15 cellular contexts compared by ENCODE assay signal in genomic region chr5:134413046-134413445, GRCh38. TPM values are rescaled to one million over a fixed set of nuclear protein-coding genes. Genes with fewer than 3 reads are reported as not detected.
A peak's percentile ranks its signal among the peaks of the same experiment; 100 is the strongest.
DNase-seq lines count a peak whose midpoint lies in the region; ATAC-seq, FAIRE-seq and TF ChIP-seq lines count a peak whose summit lies in the region.
"Had no signal": no experiment of that assay in that cellular context is flagged by ENCODE, and none has a peak within 500 bp of the region (broad histone marks: within the 10 kb centered on the region; RNA-seq: fewer than 3 reads in every experiment).

No MANE protein-coding gene starts in this region.

- POLR2A ChIA-PET in CD8-positive, alpha-beta memory T cell (lab: Charles Lee): interaction anchor here (4.7 kb wide), 1 partner anchor 113 kb away, joined by 67 read pairs; the partner anchor contains the start of gene JADE2
- POLR2A ChIA-PET in naive thymus-derived CD8-positive, alpha-beta T cell (lab: Charles Lee): interaction anchor here (0.9 to 6.4 kb wide), 6 partner anchors 15 to 219 kb away, joined by 3 to 137 read pairs (median 4); partner anchors contain the start of gene JADE2

- H3K4me3 Mint-ChIP-seq in CD8-positive, alpha-beta memory T cell: peak overlapping the region; percentile 44 to 92 (median 54)
- peak overlapping the region; percentile 50 for H3K4me3 Mint-ChIP-seq in astrocyte (ENCODE audit: unreplicated experiment)
- peak overlapping the region in 9 of 10 donors; percentile 19 to 95 (median 65) for H3K4me3 Mint-ChIP-seq in naive thymus-derived CD8-positive, alpha-beta T cell

- peaks cover 26% of the 10 kb centered on the region for H3K79me2 ChIP-seq in astrocyte (ENCODE audit: insufficient read depth, low read length)

- TF ChIP-seq CTCF in C4-2B (conservative IDR thresholded peaks at IDR 0.05): no peak
- TF ChIP-seq CTCF in astrocyte (IDR thresholded peaks at IDR 0.05; ENCODE audit: insufficient read depth, low read depth, low read length): no peak

- H3K4me3 ChIP-seq in CD8-positive, alpha-beta memory T cell (ENCODE audit: low read length): no peak overlapping the region
- H3K4me3 ChIP-seq in astrocyte (ENCODE audit: insufficient read depth, low read depth, low read length): no peak overlapping the region

- no peak overlapping the region for H3K4me2 ChIP-seq in astrocyte (ENCODE audit: low read length)

- peaks cover 27% of the 10 kb centered on the region for H3K4me1 ChIP-seq in CD8-positive, alpha-beta memory T cell (ENCODE audit: insufficient read depth, low read length)
- H3K4me1 ChIP-seq in astrocyte (ENCODE audit: insufficient read depth, low read length): peaks cover 13% of the 10 kb centered on the region

- no peaks in the 10 kb centered on the region for H3K27me3 ChIP-seq in CD8-positive, alpha-beta memory T cell (ENCODE audit: insufficient read depth, low read length, poor library complexity, severe bottlenecking)
- no peaks in the 10 kb centered on the region for H3K27me3 ChIP-seq in astrocyte (ENCODE audit: insufficient read depth, low read length)
- H3K27me3 ChIP-seq: tibial nerve had no signal

- H3K27me3 Mint-ChIP-seq in CD8-positive, alpha-beta memory T cell: peaks cover 0 to 2% of the 10 kb centered on the region in 2 donors
- no peaks in the 10 kb centered on the region for H3K27me3 Mint-ChIP-seq in astrocyte (ENCODE audit: low read depth, unreplicated experiment)
- H3K27me3 Mint-ChIP-seq in naive thymus-derived CD8-positive, alpha-beta T cell: no peaks in the 10 kb centered on the region
- H3K27me3 Mint-ChIP-seq: activated CD4-positive, alpha-beta memory T cell treated with anti-CD3 and anti-CD28 coated beads for 36 hours had no signal

- no peak for ATAC-seq in naive thymus-derived CD8-positive, alpha-beta T cell
- no peak for ATAC-seq in HG02870 (IDR thresholded peaks at IDR 0.05; ENCODE audit: unreplicated experiment)

- H3K36me3 Mint-ChIP-seq in CD8-positive, alpha-beta memory T cell: peaks cover 0 to 16% (median 0%) of the 10 kb centered on the region in 3 donors
- H3K36me3 Mint-ChIP-seq in astrocyte (ENCODE audit: low read depth, unreplicated experiment): no peaks in the 10 kb centered on the region
- H3K36me3 Mint-ChIP-seq in naive thymus-derived CD8-positive, alpha-beta T cell: peaks cover 0 to 10% (median 0%) of the 10 kb centered on the region in 3 donors

- H3K9ac ChIP-seq in astrocyte (ENCODE audit: low read length): no peak overlapping the region

- H4K20me1 ChIP-seq in astrocyte (ENCODE audit: insufficient read depth, low read length): peaks cover 4% of the 10 kb centered on the region

- peak overlapping the region in 5 of 8 donors; percentile 39 to 93 (median 58) for H3K27ac Mint-ChIP-seq in CD8-positive, alpha-beta memory T cell
- no peak overlapping the region for H3K27ac Mint-ChIP-seq in astrocyte (ENCODE audit: unreplicated experiment)
- H3K27ac Mint-ChIP-seq in naive thymus-derived CD8-positive, alpha-beta T cell: peak overlapping the region in 9 of 10 donors; percentile 10 to 93 (median 64)

- no peaks in the 10 kb centered on the region for H3K36me3 ChIP-seq in CD8-positive, alpha-beta memory T cell (ENCODE audit: insufficient read depth, low read length)
- peaks cover 3% of the 10 kb centered on the region for H3K36me3 ChIP-seq in astrocyte (ENCODE audit: insufficient read depth, low read length)

- no peaks in the 10 kb centered on the region for H3K9me3 ChIP-seq in CD8-positive, alpha-beta memory T cell (ENCODE audit: low read length)
- no peaks in the 10 kb centered on the region for H3K9me3 ChIP-seq in astrocyte (ENCODE audit: insufficient read depth, low read depth, low read length)
- H3K9me3 ChIP-seq: tibial nerve had no signal

- CTCF ChIA-PET in CD8-positive, alpha-beta memory T cell (lab: Charles Lee): interaction anchor here (1.2 to 2.6 kb wide), 6 partner anchors 90 to 174 kb away, joined by 3 to 10 read pairs (median 6); no protein-coding TSS in a partner anchor

- FAIRE-seq in astrocyte (lab: Jason Lieb, UNC): no peak
- FAIRE-seq: frontal cortex had no signal

- H3K27ac ChIP-seq in C4-2B (peak overlapping the region; percentile 83), astrocyte (ENCODE audit: low read depth, low read length) (no peak overlapping the region)
- H3K27ac ChIP-seq in CD8-positive, alpha-beta memory T cell (ENCODE audit: low read depth, low read length): no peak overlapping the region

- H2AFZ ChIP-seq in astrocyte (ENCODE audit: low read depth, low read length): no peak overlapping the region

- no peaks in the 10 kb centered on the region for H3K9me3 Mint-ChIP-seq in CD8-positive, alpha-beta memory T cell
- H3K9me3 Mint-ChIP-seq in astrocyte (ENCODE audit: unreplicated experiment): no peaks in the 10 kb centered on the region
- H3K9me3 Mint-ChIP-seq in naive thymus-derived CD8-positive, alpha-beta T cell: no peaks in the 10 kb centered on the region
- H3K9me3 Mint-ChIP-seq: activated CD4-positive, alpha-beta memory T cell treated with anti-CD3 and anti-CD28 coated beads for 36 hours had no signal

- peaks cover 29 to 48% (median 43%) of the 10 kb centered on the region in 3 donors for H3K4me1 Mint-ChIP-seq in CD8-positive, alpha-beta memory T cell
- H3K4me1 Mint-ChIP-seq in astrocyte (ENCODE audit: low read depth, unreplicated experiment): peaks cover 2% of the 10 kb centered on the region
- peaks cover 14 to 41% (median 36%) of the 10 kb centered on the region in 4 donors for H3K4me1 Mint-ChIP-seq in naive thymus-derived CD8-positive, alpha-beta T cell

- no peak for DNase-seq in CD8-positive, alpha-beta memory T cell
- DNase-seq in astrocyte (ENCODE audit: low read depth): no peak
- DNase-seq in naive thymus-derived CD8-positive, alpha-beta T cell: no peak
- no peak for DNase-seq in occipital lobe (lab: John Stamatoyannopoulos, UW)
- no peak for DNase-seq in COR-L47 (lab: John Stamatoyannopoulos, UW)
- DNase-seq in NCI-H1417 treated with DMSO at 0.1 percent for 48 hours (lab: John Stamatoyannopoulos, UW): no peak
- DNase-seq: activated CD4-positive, alpha-beta memory T cell treated with anti-CD3 and anti-CD28 coated beads for 36 hours; activated naive CD4-positive, alpha-beta T cell treated with Interleukin-2 at 50 U/mL for 16 hours; central memory CD4-positive, alpha-beta T cell; islet precursor cell; NCI-H2029 had no signal

RNA-seq across cellular contexts. Expression of gene CDKN2AIPNL, which starts 1.4 kb away (rescaled TPM):
- 10 to 100 TPM; 42.1 to 42.2 TPM for total RNA-seq in CD8-positive, alpha-beta memory T cell
- 29.6 TPM for polyA plus RNA-seq in CD8-positive, alpha-beta memory T cell
- total RNA-seq in astrocyte (22.1 and 22.8 TPM in 2 replicates), occipital lobe (52.9 TPM)
- total RNA-seq in naive thymus-derived CD8-positive, alpha-beta T cell: 10 to 100 TPM; 18.3 to 19.8 TPM
- 10 to 100 TPM; 28.0 to 34.2 (median 33.6) TPM for polyA plus RNA-seq in naive thymus-derived CD8-positive, alpha-beta T cell

RNA-seq across cellular contexts. Expression of gene UBE2B, which starts 41.7 kb away (rescaled TPM):
- 100 to 1,000 TPM; 105 TPM for total RNA-seq in CD8-positive, alpha-beta memory T cell
- 79.3 TPM for polyA plus RNA-seq in CD8-positive, alpha-beta memory T cell
- total RNA-seq in astrocyte (97.1 and 97.8 TPM in 2 replicates), occipital lobe (83.4 TPM)
- 100 to 1,000 TPM; 147 to 161 TPM for total RNA-seq in naive thymus-derived CD8-positive, alpha-beta T cell
- polyA plus RNA-seq in naive thymus-derived CD8-positive, alpha-beta T cell: 10 to 100 TPM; 55.2 to 80.3 (median 77.6) TPM

RNA-seq across cellular contexts. Expression of gene CDKL3, which starts 46.1 kb away (rescaled TPM):
- 1 to 10 TPM; 2.5 to 3.3 TPM for total RNA-seq in CD8-positive, alpha-beta memory T cell
- polyA plus RNA-seq in CD8-positive, alpha-beta memory T cell: 0.38 TPM
- total RNA-seq in astrocyte (4.0 and 5.7 TPM in 2 replicates), occipital lobe (15.0 TPM)
- total RNA-seq in naive thymus-derived CD8-positive, alpha-beta T cell: 1 to 10 TPM; 1.5 to 2.6 TPM
- 1 to 10 TPM in 2 of 3 donors, not detected in 1; 1.6 to 2.6 TPM for polyA plus RNA-seq in naive thymus-derived CD8-positive, alpha-beta T cell
